8 cellular contexts compared by ENCODE assay signal in genomic region chr3:5122030-5122740, GRCh38. TPM values are rescaled to one million over a fixed set of nuclear protein-coding genes. Genes with fewer than 3 reads are reported as not detected.
A peak's percentile ranks its signal among the peaks of the same experiment; 100 is the strongest.
DNase-seq lines count a peak whose midpoint lies in the region; ATAC-seq and TF ChIP-seq lines count a peak whose summit lies in the region.

ARL8B (plus strand) TSS chr3:5122292; CDS start chr3:5122466, 174 bp downstream.

- H3K36me3 Mint-ChIP-seq in activated T-cell treated with anti-CD3 and anti-CD28 coated beads, Interleukin-2, amount 50 U/mL, for 4 hours (ENCODE audit: insufficient read depth): no peaks in the 10 kb centered on the region

- intact Hi-C loops in Panc1 (cut with micrococcal nuclease; ENCODE audit: unreplicated experiment): loop anchor here (10.0 kb wide), 1 partner anchor 63 kb away; the partner anchor contains the start of gene EDEM1

- CTCF ChIA-PET in Panc1 (lab: Charles Lee): no interaction called here

- peaks cover 42% of the 10 kb centered on the region for H3K4me1 Mint-ChIP-seq in activated T-cell treated with anti-CD3 and anti-CD28 coated beads, Interleukin-2, amount 50 U/mL, for 4 hours (ENCODE audit: low read depth)

- ATAC-seq in GM21423 (IDR thresholded peaks at IDR 0.05; ENCODE audit: unreplicated experiment): peak; percentile 98
- ATAC-seq in Panc1: peak; percentile 98
- peak; percentile 91 to 93 for ATAC-seq in activated T-cell treated with anti-CD3 and anti-CD28 coated beads, Interleukin-2, amount 50 U/mL, for 4 hours
- ATAC-seq in esophagus mucosa: peak; percentile 92

- no peaks in the 10 kb centered on the region for H3K27me3 Mint-ChIP-seq in activated T-cell treated with anti-CD3 and anti-CD28 coated beads, Interleukin-2, amount 50 U/mL, for 4 hours (ENCODE audit: low read depth)

- POLR2A ChIA-PET in Panc1 (lab: Charles Lee): no interaction called here

- no TSS peak for BruUV-seq in Panc1 (replicated peaks; lab: Mats Ljungman, UMichigan)

- H3K27me3 ChIP-seq in HUES6 (ENCODE audit: control insufficient read depth, insufficient read depth, low read length) (no peaks in the 10 kb centered on the region), Panc1 (ENCODE audit: control insufficient read depth, insufficient read depth, low read length) (no peaks in the 10 kb centered on the region), muscle layer of duodenum (ENCODE audit: low read depth, low read length) (no peaks in the 10 kb centered on the region)

- H3K36me3 ChIP-seq in HUES6 (ENCODE audit: control insufficient read depth, insufficient read depth, low read length) (no peaks in the 10 kb centered on the region), Panc1 (ENCODE audit: control insufficient read depth, insufficient read depth, low read length) (no peaks in the 10 kb centered on the region; the same call in 1 of the 2 replicates), muscle layer of duodenum (ENCODE audit: control insufficient read depth in 1 of 2, insufficient read depth in 2 of 2, low read length in 2 of 2) (peaks cover 0 to 5% of the 10 kb centered on the region in 2 donors)

- H3K27ac ChIP-seq in HUES6 (ENCODE audit: low read depth, low read length) (peak within 1 kb of the TSS; percentile 87; the same call in 1 of the 2 replicates), Panc1 (ENCODE audit: low read length) (peak within 1 kb of the TSS; percentile 88), muscle layer of duodenum (ENCODE audit: low read length) (peak within 1 kb of the TSS; percentile 86)

- DNase-seq in DMS153 (lab: John Stamatoyannopoulos, UW): peak; percentile 13
- no peak for DNase-seq in Panc1 (ENCODE audit: low read depth, low spot score)
- DNase-seq in activated T-cell treated with anti-CD3 and anti-CD28 coated beads, Interleukin-2, amount 50 U/mL, for 4 hours: peak; percentile 90
- peak; percentile 87 for DNase-seq in stimulated activated CD8-positive, alpha-beta memory T cell treated with anti-CD3 and anti-CD28 coated beads, Interleukin-7, amount 100 ng/mL, for 24 hours (ENCODE audit: low read depth)

- H3K9me3 ChIP-seq in HUES6 (ENCODE audit: control insufficient read depth, insufficient read depth, low read depth, low read length) (no peaks in the 10 kb centered on the region), Panc1 (ENCODE audit: control insufficient read depth, insufficient read depth, low read depth, low read length) (no peaks in the 10 kb centered on the region), muscle layer of duodenum (ENCODE audit: control insufficient read depth in 1 of 2, low read length in 2 of 2) (no peaks in the 10 kb centered on the region)

- in situ Hi-C loops in Panc1 (cut with HindIII; ENCODE audit: low pct_unique_long_range_greater_than_20kb, low sequenced_read_pairs): no loop called here

- H3K4me1 ChIP-seq in HUES6 (ENCODE audit: control insufficient read depth, insufficient read depth, low read length) (peaks cover 6% of the 10 kb centered on the region), Panc1 (ENCODE audit: control insufficient read depth, insufficient read depth, low read length) (peaks cover 6% of the 10 kb centered on the region; the same call in 1 of the 2 replicates), muscle layer of duodenum (ENCODE audit: control insufficient read depth in 1 of 2, insufficient read depth in 2 of 2, low read length in 2 of 2) (peaks cover 7 to 21% of the 10 kb centered on the region in 2 donors)

- H3K4me3 ChIP-seq in HUES6 (ENCODE audit: low read depth, low read length) (peak within 1 kb of the TSS; percentile 94), Panc1 (ENCODE audit: low read depth in 2 of 2, low read length in 2 of 2) (peak within 1 kb of the TSS; percentile 92 to 95), muscle layer of duodenum (ENCODE audit: low read depth in 1 of 2, low read length in 2 of 2) (peak within 1 kb of the TSS; percentile 73 to 97)

- peak within 1 kb of the TSS; percentile 89 for H3K4me3 Mint-ChIP-seq in activated T-cell treated with anti-CD3 and anti-CD28 coated beads, Interleukin-2, amount 50 U/mL, for 4 hours

- TF ChIP-seq CTCF in Panc1 (IDR thresholded peaks at IDR 0.05): peak; percentile 96

- no peaks in the 10 kb centered on the region for H3K9me3 Mint-ChIP-seq in activated T-cell treated with anti-CD3 and anti-CD28 coated beads, Interleukin-2, amount 50 U/mL, for 4 hours

- peak within 1 kb of the TSS; percentile 94 for H3K9ac ChIP-seq in HUES6 (ENCODE audit: low read length)

RNA-seq across cellular contexts. Expression of gene ARL8B, which starts in this region (rescaled TPM):
- total RNA-seq in Panc1 (2021; ENCODE audit: unreplicated experiment) (51.8 TPM), esophagus mucosa (77.3 TPM)
- polyA plus RNA-seq in Panc1 (2012; ENCODE audit: insufficient read length): 52.9 TPM
- 10 to 100 TPM; 66.7 to 89.4 (median 72.1) TPM for total RNA-seq in activated T-cell treated with anti-CD3 and anti-CD28 coated beads, Interleukin-2, amount 50 U/mL, for 4 hours
